8 cellular contexts compared by ENCODE assay signal in the genomic region with DNA sequence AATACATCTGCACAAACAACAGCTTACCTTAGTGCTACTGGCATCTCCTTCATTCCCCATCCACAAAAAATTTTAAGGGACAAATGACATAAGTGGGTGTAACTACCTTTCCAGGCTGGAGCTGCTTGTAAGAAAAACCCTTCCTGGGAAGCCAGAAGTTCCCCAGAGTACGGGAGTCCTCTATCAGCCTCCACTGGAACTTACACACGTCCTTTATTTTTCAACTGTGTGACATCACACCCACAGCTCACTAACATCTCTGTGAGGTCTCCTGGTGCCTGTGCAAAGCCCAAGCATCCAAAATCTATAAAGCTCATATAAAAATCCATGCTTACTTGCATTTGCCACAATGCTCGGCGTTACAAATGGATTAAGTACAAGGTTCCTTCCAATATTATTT. TPM values are rescaled to one million over a fixed set of nuclear protein-coding genes. Genes with fewer than 3 reads are reported as not detected.
DNase-seq lines count a peak whose midpoint lies in the region; FAIRE-seq and TF ChIP-seq lines count a peak whose summit lies in the region.

No MANE protein-coding gene starts in this region.

- in situ Hi-C loops in GM23248 (cut with MboI), result no loop called here
- in situ Hi-C loops in astrocyte of the spinal cord (cut with HindIII; ENCODE audit: low sequenced_read_pairs), result no loop called here

- H3K79me2 ChIP-seq in ACC112 (ENCODE audit: control insufficient read depth, insufficient read depth, low read length, unreplicated experiment) (no peaks in the 10 kb centered on the region), GM23248 (ENCODE audit: insufficient read depth) (peaks cover 11% of the 10 kb centered on the region)

- H3K4me1 ChIP-seq in ACC112 (ENCODE audit: control insufficient read depth, insufficient read depth, low read length, unreplicated experiment), result peaks cover 29% of the 10 kb centered on the region
- peaks cover 34% of the 10 kb centered on the region for H3K4me1 ChIP-seq in GM23248 (ENCODE audit: insufficient read depth)

- peak overlapping the region; percentile 97 for H3K27ac ChIP-seq in ACC112 (ENCODE audit: low read depth, low read length)
- peak overlapping the region; percentile 66 for H3K27ac ChIP-seq in GM23248

- H3K4me1 Mint-ChIP-seq in mesothelial cell of epicardium (peaks cover 16% of the 10 kb centered on the region), Calu3 (ENCODE audit: low read depth, unreplicated experiment) (no peaks in the 10 kb centered on the region)

- H3K9me3 ChIP-seq in GM23248 (ENCODE audit: low read depth), result no peaks in the 10 kb centered on the region

- no peaks in the 10 kb centered on the region for H4K20me1 ChIP-seq in GM23248 (ENCODE audit: insufficient read depth)

- H3K36me3 Mint-ChIP-seq in mesothelial cell of epicardium, result no peaks in the 10 kb centered on the region
- H3K36me3 Mint-ChIP-seq in Calu3 (ENCODE audit: insufficient read depth, unreplicated experiment), result peaks cover 5% of the 10 kb centered on the region

- peak overlapping the region; percentile 96 for H2AFZ ChIP-seq in ACC112 (ENCODE audit: low read length, unreplicated experiment)
- H2AFZ ChIP-seq in GM23248, result peak overlapping the region; percentile 65

- H3K4me2 ChIP-seq in GM23248 (ENCODE audit: unreplicated experiment), result peak overlapping the region; percentile 72

- BruUV-seq in Calu3 (replicated peaks; lab: Mats Ljungman, UMichigan), result no TSS peak

- FAIRE-seq in GM19239 (lab: Jason Lieb, UNC) (no peak), H54 (lab: Jason Lieb, UNC) (no peak)

- no peak for TF ChIP-seq CTCF in astrocyte of the spinal cord (IDR thresholded peaks at IDR 0.05; ENCODE audit: low read depth, low read length)
- no peak for TF ChIP-seq CTCF in mesothelial cell of epicardium (IDR thresholded peaks at IDR 0.05; ENCODE audit: unreplicated experiment)
- TF ChIP-seq CTCF in Calu3 (IDR thresholded peaks at IDR 0.05; ENCODE audit: unreplicated experiment), result no peak

- no peaks in the 10 kb centered on the region for H3K9me2 ChIP-seq in GM23248 (ENCODE audit: insufficient read depth)

- peaks cover 7% of the 10 kb centered on the region for H3K27me3 Mint-ChIP-seq in mesothelial cell of epicardium (ENCODE audit: low read depth)
- no peaks in the 10 kb centered on the region for H3K27me3 Mint-ChIP-seq in Calu3 (ENCODE audit: unreplicated experiment)

- peak; percentile 43 for DNase-seq in GM23248
- DNase-seq in astrocyte of the spinal cord (ENCODE audit: low read depth, low spot score), result peak; percentile 55
- no peak for DNase-seq in mesothelial cell of epicardium (ENCODE audit: low spot score in 2 of 2, unreplicated experiment in 2 of 2)
- DNase-seq in Calu3, result no peak
- DNase-seq in GM19239 (ENCODE audit: insufficient read length, low spot score), result no peak
- DNase-seq in occipital lobe (lab: John Stamatoyannopoulos, UW), result no peak
- no peak for DNase-seq in H54 (ENCODE audit: insufficient read length, low spot score)

- CTCF ChIA-PET in Calu3 (lab: Charles Lee), result no interaction called here

- peak overlapping the region; percentile 21 for H3K27ac Mint-ChIP-seq in mesothelial cell of epicardium
- H3K27ac Mint-ChIP-seq in Calu3 (ENCODE audit: unreplicated experiment), result no peak overlapping the region

- intact Hi-C loops in Calu3 (cut with micrococcal nuclease; ENCODE audit: unreplicated experiment), result no loop called here

- peaks cover 34% of the 10 kb centered on the region for H3F3A ChIP-seq in GM23248 (ENCODE audit: insufficient read depth)

- no peaks in the 10 kb centered on the region for H3K36me3 ChIP-seq in ACC112 (ENCODE audit: insufficient read depth, low read length)
- H3K36me3 ChIP-seq in GM23248 (ENCODE audit: low read depth), result no peaks in the 10 kb centered on the region

- peak overlapping the region; percentile 63 for H3K9ac ChIP-seq in GM23248

- TF ChIP-seq POLR2A in H54 (IDR thresholded peaks at IDR 0.05; ENCODE audit: low read depth, low read length), result no peak

- no peak overlapping the region for H3K4me3 Mint-ChIP-seq in mesothelial cell of epicardium
- no peak overlapping the region for H3K4me3 Mint-ChIP-seq in Calu3 (ENCODE audit: low read depth, unreplicated experiment)

- WGBS in GM23248 (ENCODE audit: low coverage in 1 of 2, low lambda C conversion rate in 2 of 2, missing lambda C conversion rate in 2 of 2), 2 experiments, result 22 to 24% methylated on average over 4 of the region's 4 CpGs

- H3K9me3 Mint-ChIP-seq in mesothelial cell of epicardium (no peaks in the 10 kb centered on the region), Calu3 (ENCODE audit: low read depth, unreplicated experiment) (no peaks in the 10 kb centered on the region)

- H3K27me3 ChIP-seq in ACC112 (ENCODE audit: insufficient read depth, low read length), result no peaks in the 10 kb centered on the region
- no peaks in the 10 kb centered on the region for H3K27me3 ChIP-seq in GM23248 (replicated peaks; ENCODE audit: insufficient read depth)

- H3K4me3 ChIP-seq in ACC112 (ENCODE audit: low read depth, low read length) (peak overlapping the region; percentile 58), GM23248 (peak overlapping the region; percentile 41), astrocyte of the spinal cord (ENCODE audit: low read depth, low read length) (no peak overlapping the region)

RNA-seq across cellular contexts. Expression of a gene that starts 27.6 kb away (rescaled TPM):
- total RNA-seq in GM23248 (2014; rRNA removed; shearing (Covaris generic)), result 6.5 and 10.0 TPM in 2 replicates
- 2.8 and 3.1 TPM in 2 replicates for polyA plus RNA-seq in GM23248 (2016; fragmentation: Nextera tagmentation; extraction: Ambion mirVana)
- total RNA-seq in mesothelial cell of epicardium (5.5 to 7.4 TPM (median 6.4 TPM) in 3 replicates), Calu3 (2022) (10.0 and 14.7 TPM in 2 replicates), occipital lobe (72.7 TPM)

Comparison
In these comparisons a context has a peak if more than half of its experiments do, and no peak if none do; other contexts are left out.
1. DNase-seq: peak in GM23248 (single experiment) and astrocyte of the spinal cord (single experiment); none in mesothelial cell of epicardium (0 of 2), Calu3 (single experiment), GM19239 (single experiment), occipital lobe (single experiment) and H54 (single experiment).